Comparison of ENCODE assay signal across 9 cellular contexts in the genomic region with DNA sequence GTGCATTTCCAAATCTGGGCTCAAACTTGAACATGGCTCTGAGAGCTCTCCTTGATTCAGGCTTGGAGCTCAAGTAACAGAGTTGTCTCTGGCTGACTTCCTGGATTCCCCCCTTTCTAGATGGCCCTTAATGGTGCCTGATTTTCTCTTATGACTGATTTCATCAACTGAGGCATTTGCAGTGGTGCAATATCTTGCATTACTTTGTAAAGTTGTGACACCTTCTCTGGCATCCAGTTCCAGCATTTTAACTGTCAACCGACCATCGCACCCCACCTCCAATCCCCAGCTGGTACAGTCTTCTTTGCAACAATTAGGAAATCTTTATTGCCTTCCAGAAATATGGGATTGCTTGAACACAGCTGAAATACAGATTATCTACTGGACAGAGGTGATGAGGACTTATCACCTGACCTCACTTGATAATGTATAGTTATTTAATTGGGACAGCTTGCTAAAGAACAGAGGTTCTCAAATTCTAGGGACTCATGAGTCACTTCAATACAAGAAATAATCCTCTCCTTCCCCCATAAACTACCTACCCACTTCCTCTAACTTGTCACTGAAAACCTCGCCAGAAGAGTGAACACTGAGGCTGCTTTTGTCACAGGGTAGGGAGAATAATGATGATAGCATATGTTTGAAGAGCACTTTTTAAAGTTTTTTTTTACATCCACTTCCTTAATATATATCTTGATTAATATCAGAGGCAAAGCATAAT. TPM values are rescaled to one million over a fixed set of nuclear protein-coding genes. Genes with fewer than 3 reads are reported as not detected.
DNase-seq lines count a peak whose midpoint lies in the region; ATAC-seq and TF ChIP-seq lines count a peak whose summit lies in the region.
"Had no signal": no experiment of that assay in that cellular context is flagged by ENCODE, and none has a peak within 500 bp of the region (broad histone marks: within the 10 kb centered on the region; RNA-seq: fewer than 3 reads in every experiment).

No MANE protein-coding gene starts in this region.

- H3K27me3 ChIP-seq in effector memory CD4-positive, alpha-beta T cell (replicated peaks; ENCODE audit: control insufficient read depth, insufficient read depth, low read length, poor library complexity, severe bottlenecking), result no peaks in the 10 kb centered on the region

- H3K27ac Mint-ChIP-seq in activated B cell treated with CpG ODN at 0.5 μM for 24 hours, result peak overlapping the region; percentile 42

- no peaks in the 10 kb centered on the region for H3K9me3 Mint-ChIP-seq in activated B cell treated with CpG ODN at 0.5 μM for 24 hours
- H3K9me3 Mint-ChIP-seq: neural crest cell had no signal

- no peaks in the 10 kb centered on the region for H3K9me3 ChIP-seq in effector memory CD4-positive, alpha-beta T cell (ENCODE audit: control insufficient read depth, low read length)

- no peaks in the 10 kb centered on the region for H3K36me3 Mint-ChIP-seq in activated B cell treated with CpG ODN at 0.5 μM for 24 hours (ENCODE audit: low read depth)

- ATAC-seq in GM18868 (IDR thresholded peaks at IDR 0.05; ENCODE audit: unreplicated experiment) (peak; percentile 73), HG03103 (IDR thresholded peaks at IDR 0.05; ENCODE audit: low read depth, unreplicated experiment) (peak; percentile 46), activated B cell treated with CpG ODN at 0.5 μM for 24 hours (ENCODE audit: low read depth) (peak; percentile 53), GM21526 (IDR thresholded peaks at IDR 0.05; ENCODE audit: low FRiP score, unreplicated experiment) (no peak)

- DNase-seq in activated B cell treated with CpG ODN at 0.5 μM for 24 hours (no peak), skeletal muscle cell (ENCODE audit: low read depth) (peak; percentile 31)
- DNase-seq in stimulated activated CD8-positive, alpha-beta memory T cell treated with anti-CD3 and anti-CD28 coated beads, Interleukin-4, amount 100 ng/mL, for 48 hours, result no peak
- DNase-seq in effector memory CD4-positive, alpha-beta T cell, result no peak
- DNase-seq: SHP77 treated with DMSO at 0.1 percent for 48 hours had no signal

- no peaks in the 10 kb centered on the region for H3K27me3 Mint-ChIP-seq in activated B cell treated with CpG ODN at 0.5 μM for 24 hours

- CTCF ChIA-PET in activated B cell treated with CpG ODN at 0.5 μM for 24 hours (lab: Charles Lee), result interaction anchor here (1.6 to 3.8 kb wide), 2 partner anchors 25 to 182 kb away, joined by 4 to 16 read pairs; no protein-coding TSS in a partner anchor

- no peak overlapping the region for H3K27ac ChIP-seq in effector memory CD4-positive, alpha-beta T cell (ENCODE audit: insufficient read depth, low read length, poor library complexity, severe bottlenecking)

- POLR2A ChIA-PET in activated B cell treated with CpG ODN at 0.5 μM for 24 hours (lab: Charles Lee), result interaction anchor here (0.6 to 1.0 kb wide), 2 partner anchors 12 to 135 kb away, joined by 3 read pairs; no protein-coding TSS in a partner anchor

- intact Hi-C loops in activated B cell treated with CpG ODN at 0.5 μM for 24 hours (cut with micrococcal nuclease), result no loop called here

- H3K4me1 Mint-ChIP-seq in activated B cell treated with CpG ODN at 0.5 μM for 24 hours, result peaks cover 44% of the 10 kb centered on the region

- H3K4me1 ChIP-seq in effector memory CD4-positive, alpha-beta T cell (ENCODE audit: control insufficient read depth, insufficient read depth, low read length, poor library complexity, severe bottlenecking), result peaks cover 14% of the 10 kb centered on the region

- no peak overlapping the region for H3K4me3 ChIP-seq in skeletal muscle cell (ENCODE audit: low read depth, low read length)
- no peak overlapping the region for H3K4me3 ChIP-seq in effector memory CD4-positive, alpha-beta T cell (ENCODE audit: insufficient read depth, low read depth, low read length, poor library complexity, severe bottlenecking)

- H3K36me3 ChIP-seq in effector memory CD4-positive, alpha-beta T cell (ENCODE audit: control insufficient read depth, insufficient read depth, low read length), result no peaks in the 10 kb centered on the region

- TF ChIP-seq CTCF in activated B cell treated with CpG ODN at 0.5 μM for 24 hours (IDR thresholded peaks at IDR 0.05), result no peak

- peak overlapping the region; percentile 56 for H3K4me3 Mint-ChIP-seq in activated B cell treated with CpG ODN at 0.5 μM for 24 hours
- H3K4me3 Mint-ChIP-seq: neural crest cell had no signal

RNA-seq across cellular contexts. Expression of a gene that starts 41.8 kb away (rescaled TPM):
- 1.4 and 1.5 TPM in 2 replicates for total RNA-seq in activated B cell treated with CpG ODN at 0.5 μM for 24 hours
